Comparison of ENCODE assay signal across 8 cellular contexts in genomic region chr14:64465208-64465821, GRCh38. TPM values are rescaled to one million over a fixed set of nuclear protein-coding genes. Genes with fewer than 3 reads are reported as not detected.
DNase-seq lines count a peak whose midpoint lies in the region; ATAC-seq and TF ChIP-seq lines count a peak whose summit lies in the region.

Gene AKAP5, plus strand, starts transcription at chr14:64465499. Its CDS starts 2,896 bp downstream, at chr14:64468395.

- peaks cover 18% of the 10 kb centered on the region for H3K36me3 Mint-ChIP-seq in activated CD8-positive, alpha-beta T cell treated with anti-CD3 and anti-CD28 coated beads for 36 hours (ENCODE audit: low read depth)
- no peaks in the 10 kb centered on the region for H3K36me3 Mint-ChIP-seq in effector memory CD8-positive, alpha-beta T cell (ENCODE audit: insufficient read depth)

- ATAC-seq in GM18498 (IDR thresholded peaks at IDR 0.05; ENCODE audit: unreplicated experiment) (peak; percentile 82), HG02763 (IDR thresholded peaks at IDR 0.05; ENCODE audit: unreplicated experiment) (peak; percentile 62), mucosa of descending colon (peak; percentile 86), HG03378 (IDR thresholded peaks at IDR 0.05; ENCODE audit: unreplicated experiment) (no peak)
- ATAC-seq in activated CD8-positive, alpha-beta T cell treated with anti-CD3 and anti-CD28 coated beads for 36 hours, result peak; percentile 85
- ATAC-seq in effector memory CD8-positive, alpha-beta T cell (replicated peaks), result peak; percentile 95

- peaks cover 15% of the 10 kb centered on the region for H3K4me1 ChIP-seq in mucosa of descending colon (ENCODE audit: low read depth)

- H3K9me3 Mint-ChIP-seq in activated CD8-positive, alpha-beta T cell treated with anti-CD3 and anti-CD28 coated beads for 36 hours, result no peaks in the 10 kb centered on the region
- H3K9me3 Mint-ChIP-seq in effector memory CD8-positive, alpha-beta T cell, result no peaks in the 10 kb centered on the region

- intact Hi-C loops in activated CD8-positive, alpha-beta T cell treated with anti-CD3 and anti-CD28 coated beads for 36 hours (cut with micrococcal nuclease), result no loop called here
- intact Hi-C loops in mucosa of descending colon (cut with DNase I, micrococcal nuclease), result no loop called here

- DNase-seq in NCI-H2227 treated with DMSO at 0.1 percent for 48 hours (lab: John Stamatoyannopoulos, UW), result peak; percentile 80
- DNase-seq in activated CD8-positive, alpha-beta T cell treated with anti-CD3 and anti-CD28 coated beads for 36 hours, result peak; percentile 70
- DNase-seq in effector memory CD8-positive, alpha-beta T cell, result peak; percentile 52 to 60 (median 59)
- DNase-seq in mucosa of descending colon, result peak; percentile 70 to 80 (median 79)
- DNase-seq in stimulated activated CD8-positive, alpha-beta memory T cell treated with anti-CD3 and anti-CD28 coated beads, Interleukin-2, amount 100 ng/mL, for 48 hours (ENCODE audit: low read depth in 2 of 2), result peak; percentile 43 to 48

- TF ChIP-seq CTCF in activated CD8-positive, alpha-beta T cell treated with anti-CD3 and anti-CD28 coated beads for 36 hours (IDR thresholded peaks at IDR 0.05), result no peak
- no peak for TF ChIP-seq CTCF in mucosa of descending colon (IDR thresholded peaks at IDR 0.05)

- peak within 1 kb of the TSS; percentile 44 for H3K4me3 ChIP-seq in mucosa of descending colon

- H3K4me1 Mint-ChIP-seq in activated CD8-positive, alpha-beta T cell treated with anti-CD3 and anti-CD28 coated beads for 36 hours (ENCODE audit: low read depth), result peaks cover 39% of the 10 kb centered on the region
- peaks cover 14 to 39% of the 10 kb centered on the region in 2 donors for H3K4me1 Mint-ChIP-seq in effector memory CD8-positive, alpha-beta T cell (ENCODE audit: low read depth in 2 of 2)

- no peaks in the 10 kb centered on the region for H3K9me3 ChIP-seq in mucosa of descending colon

- peak within 1 kb of the TSS; percentile 71 for H3K4me3 Mint-ChIP-seq in activated CD8-positive, alpha-beta T cell treated with anti-CD3 and anti-CD28 coated beads for 36 hours
- peak within 1 kb of the TSS; percentile 80 to 86 for H3K4me3 Mint-ChIP-seq in effector memory CD8-positive, alpha-beta T cell

- CTCF ChIA-PET in activated CD8-positive, alpha-beta T cell treated with anti-CD3 and anti-CD28 coated beads for 36 hours (lab: Charles Lee), result interaction anchor here (0.8 to 5.7 kb wide), 9 partner anchors 13 to 172 kb away, joined by 3 to 26 read pairs (median 4); no protein-coding TSS in a partner anchor

- POLR2A ChIA-PET in activated CD8-positive, alpha-beta T cell treated with anti-CD3 and anti-CD28 coated beads for 36 hours (lab: Charles Lee), result interaction anchor here (1.2 to 2.4 kb wide), 3 partner anchors 20 to 78 kb away, joined by 3 to 11 read pairs (median 7); partner anchors contain the start of genes ZBTB1 and ZBTB25

- H3K36me3 ChIP-seq in mucosa of descending colon (ENCODE audit: low read depth), result no peaks in the 10 kb centered on the region

- no peaks in the 10 kb centered on the region for H3K27me3 Mint-ChIP-seq in activated CD8-positive, alpha-beta T cell treated with anti-CD3 and anti-CD28 coated beads for 36 hours
- H3K27me3 Mint-ChIP-seq in effector memory CD8-positive, alpha-beta T cell, result no peaks in the 10 kb centered on the region

- H3K27ac Mint-ChIP-seq in activated CD8-positive, alpha-beta T cell treated with anti-CD3 and anti-CD28 coated beads for 36 hours, result peak within 1 kb of the TSS; percentile 73
- peak within 1 kb of the TSS; percentile 83 to 93 for H3K27ac Mint-ChIP-seq in effector memory CD8-positive, alpha-beta T cell

RNA-seq across cellular contexts. Expression of gene AKAP5, which starts in this region (rescaled TPM):
- 1 to 10 TPM; 1.3 to 1.6 TPM for total RNA-seq in activated CD8-positive, alpha-beta T cell treated with anti-CD3 and anti-CD28 coated beads for 36 hours
- 1 to 10 TPM; 3.9 to 8.0 (median 7.4) TPM for total RNA-seq in mucosa of descending colon
